In genomic region chr18:58694720-58695468, GRCh38 we compare ENCODE assay signal across 1 cellular context.
TF ChIP-seq lines count a peak whose summit lies in the region.

No MANE protein-coding gene starts in this region.

TF ChIP-seq in H1, 55 proteins besides CTCF, POLR2A, EP300 and RAD21:
- TF ChIP-seq SAP30 (IDR thresholded peaks at IDR 0.05; ENCODE audit: insufficient read depth, insufficient replicate concordance, low read length) = no peak
- peak; percentile 33; the same call in 1 of the 2 replicates for TF ChIP-seq E2F6 (IDR thresholded peaks at IDR 0.05)
TF ChIP-seq in H1: peak in this region for 1.
